ENCODE assay signal across 7 cellular contexts in genomic region chr6:151182958-151183357, GRCh38. TPM values are rescaled to one million over a fixed set of nuclear protein-coding genes. Genes with fewer than 3 reads are reported as not detected.
DNase-seq lines count a peak whose midpoint lies in the region; ATAC-seq, FAIRE-seq and TF ChIP-seq lines count a peak whose summit lies in the region.
"Not testable (repeated sequence)": the region's sequence is repeated elsewhere in the genome, so short reads cannot be mapped to it uniquely, and the experiment has no call there.
"Had no signal": no experiment of that assay in that cellular context is flagged by ENCODE, and none has a peak within 500 bp of the region (broad histone marks: within the 10 kb centered on the region; RNA-seq: fewer than 3 reads in every experiment).

No MANE protein-coding gene starts in this region.

- H3K9me2 ChIP-seq in HCT116 (ENCODE audit: insufficient read depth): not testable (repeated sequence)

- H3K27ac ChIP-seq in HCT116 (ENCODE audit: low read depth, low read length); HEK293 (ENCODE audit: extremely low read depth, low read depth, low read length); HepG2 (ENCODE audit: extremely low read length, insufficient read depth, low read length): not testable (repeated sequence)

- not testable (repeated sequence) for H3K4me1 ChIP-seq in HCT116 (ENCODE audit: control insufficient read depth in 1 of 2, insufficient read depth in 2 of 2, low read length in 2 of 2); HEK293 (ENCODE audit: control insufficient read depth, insufficient read depth, low read length)
- H3K4me1 ChIP-seq in HepG2 (ENCODE audit: insufficient read depth, low read length): peaks cover 13% of the 10 kb centered on the region; the same call in 1 of the 2 replicates

- not testable (repeated sequence) for DNase-seq in HCT116 (ENCODE audit: low read depth, low spot score); HepG2 (ENCODE audit: low spot score); neural crest cell (ENCODE audit: low read depth, low spot score)

- H3K4me3 Mint-ChIP-seq in neural crest cell: not testable (repeated sequence)

- not testable (repeated sequence) for H3K27me3 Mint-ChIP-seq in neural crest cell (ENCODE audit: low read depth)

- intact Hi-C loops in HCT116 (cut with micrococcal nuclease); HepG2 (cut with micrococcal nuclease; ENCODE audit: unreplicated experiment): not testable (repeated sequence)

- H3K9ac ChIP-seq in HCT116 (ENCODE audit: low read length); HepG2 (ENCODE audit: insufficient read depth, low read depth, low read length): not testable (repeated sequence)

- H3K9me3 ChIP-seq in HCT116 (ENCODE audit: control insufficient read depth in 1 of 2, insufficient read depth in 1 of 2, low read depth in 1 of 2, low read length in 2 of 2); HEK293 (ENCODE audit: control insufficient read depth, insufficient read depth, low read depth, low read length); HepG2 (ENCODE audit: low read length): not testable (repeated sequence)

- peaks cover 23% of the 10 kb centered on the region for H3K4me1 Mint-ChIP-seq in neural crest cell

- not testable (repeated sequence) for H4K20me1 ChIP-seq in HCT116 (ENCODE audit: insufficient read depth); HepG2 (ENCODE audit: insufficient read depth, low read length)

- CTCF ChIA-PET in HCT116 (lab: Charles Lee); HepG2 (lab: Yijun Ruan, JAX; ENCODE audit: low intra/inter-chr PET ratio, low total read pairs): not testable (repeated sequence)
- CTCF ChIA-PET in HEK293 (lab: Yijun Ruan, JAX): interaction anchor here (0.6 kb wide), 2 partner anchors 38 to 351 kb away, joined by 4 to 5 read pairs; no protein-coding TSS in a partner anchor

- POLR2A ChIA-PET in HCT116 (lab: Charles Lee); HEK293 (lab: Yijun Ruan, JAX); HepG2 (lab: Yijun Ruan, JAX): not testable (repeated sequence)

- not testable (repeated sequence) for H3K4me2 ChIP-seq in HCT116 (ENCODE audit: low read length); HepG2 (ENCODE audit: low read depth, low read length)

- H3K27ac Mint-ChIP-seq in neural crest cell (ENCODE audit: unreplicated experiment): peak overlapping the region; percentile 27

- not testable (repeated sequence) for H3K9me3 Mint-ChIP-seq in neural crest cell

- not testable (repeated sequence) for TF ChIP-seq EP300 in HepG2 (IDR thresholded peaks at IDR 0.05; ENCODE audit: low read depth in 2 of 2, low read length in 2 of 2); HepG2 (CRISPR knock-in tag; IDR thresholded peaks at IDR 0.05; ENCODE audit: borderline replicate concordance)

- not testable (repeated sequence) for TF ChIP-seq RAD21 in HCT116 (IDR thresholded peaks at IDR 0.05; ENCODE audit: low read depth); HepG2 (CRISPR knock-in tag; IDR thresholded peaks at IDR 0.05)

- not testable (repeated sequence) for BruUV-seq in HCT116 (replicated peaks; lab: Mats Ljungman, UMichigan); HepG2 (replicated peaks; lab: Mats Ljungman, UMichigan)

- TF ChIP-seq POLR2A in HCT116 (IDR thresholded peaks at IDR 0.05; ENCODE audit: borderline replicate concordance, extremely low read depth, insufficient read depth, insufficient read length); HepG2 (IDR thresholded peaks at IDR 0.05; ENCODE audit: insufficient read depth in 1 of 2, low read depth in 2 of 2, low read length in 2 of 2): not testable (repeated sequence)

- not testable (repeated sequence) for TF ChIP-seq CTCF in HCT116 (IDR thresholded peaks at IDR 0.05 in 2 of 3, conservative IDR thresholded peaks at IDR 0.05 in 1 of 3; ENCODE audit: borderline replicate concordance in 1 of 3, insufficient read depth in 1 of 3, low read depth in 2 of 3, low read length in 2 of 3); HEK293 (tag by site-specific recombination; IDR thresholded peaks at IDR 0.05); HepG2 (CRISPR knock-in tag; IDR thresholded peaks at IDR 0.05); neural crest cell (conservative IDR thresholded peaks at IDR 0.05)

- not testable (repeated sequence) for H3K4me3 ChIP-seq in HCT116 (replicated peaks in 1 of 2; ENCODE audit: low read depth in 1 of 2, low read length in 2 of 2); HEK293 (ENCODE audit: low read depth, low read length); HepG2 (replicated peaks in 1 of 3; ENCODE audit: insufficient read depth in 1 of 3, low read depth in 2 of 3, low read length in 3 of 3)

- not testable (repeated sequence) for ATAC-seq in HCT116, HepG2

- H3K27me3 ChIP-seq in HCT116 (ENCODE audit: insufficient read depth, low read length); HepG2 (ENCODE audit: control insufficient read depth in 1 of 2, insufficient read depth in 2 of 2, low read length in 2 of 2): not testable (repeated sequence)

- FAIRE-seq in HepG2 (lab: Jason Lieb, UNC): not testable (repeated sequence)

- RAD21 ChIA-PET in HCT116 (lab: Charles Lee; ENCODE audit: low non-redundant PET in 1 of 2, low total read pairs in 2 of 2, uncharacterized antibody in 2 of 2, unreplicated experiment in 2 of 2): not testable (repeated sequence)

- H3K79me2 ChIP-seq in HCT116 (ENCODE audit: insufficient read depth, low read length); HepG2 (ENCODE audit: insufficient read depth, low read length): not testable (repeated sequence)

- H2AFZ ChIP-seq in HCT116 (ENCODE audit: low read depth, low read length, poor library complexity, severe bottlenecking); HepG2 (ENCODE audit: low read length): not testable (repeated sequence)

- H3K36me3 Mint-ChIP-seq in neural crest cell (ENCODE audit: low read depth): not testable (repeated sequence)

- 24% methylated on average over 6 of the region's 6 CpGs for WGBS in HepG2 (ENCODE audit: low lambda C conversion rate)

- not testable (repeated sequence) for H3K36me3 ChIP-seq in HCT116 (ENCODE audit: control insufficient read depth in 1 of 2, insufficient read depth in 2 of 2, low read length in 2 of 2); HEK293 (ENCODE audit: control insufficient read depth in 2 of 2, insufficient read depth in 1 of 2, low read length in 2 of 2); HepG2 (replicated peaks in 1 of 2; ENCODE audit: control insufficient read depth in 1 of 2, insufficient read depth in 2 of 2, low read length in 2 of 2)

- in situ Hi-C loops in HepG2 (cut with HindIII; ENCODE audit: extremely low pct_ligation_motif_present, low pct_unique_long_range_greater_than_20kb): not testable (repeated sequence)

TF ChIP-seq in HCT116, 20 proteins besides CTCF, POLR2A, EP300 and RAD21:
- peak; percentile 67; the same call in 1 of the 2 replicates for TF ChIP-seq CBX3 (IDR thresholded peaks at IDR 0.05; ENCODE audit: low read depth)

TF ChIP-seq in HEK293, 187 proteins besides CTCF, POLR2A, EP300 and RAD21:
- TF ChIP-seq SETDB1 (IDR thresholded peaks at IDR 0.05; ENCODE audit: insufficient read length, low read length): peak; percentile 81

TF ChIP-seq in HepG2, 621 proteins besides CTCF, POLR2A, EP300 and RAD21:
- peak; percentile 99 for TF ChIP-seq ZNF761 (CRISPR knock-in tag; conservative IDR thresholded peaks at IDR 0.05)

RNA-seq across cellular contexts. Expression of gene AKAP12, which starts 56.8 kb away (rescaled TPM):
- 1,220 TPM for total RNA-seq in HCT116 (2021; ENCODE audit: unreplicated experiment)
- polyA plus RNA-seq in HCT116 (2012): 767 and 873 TPM in 2 replicates
- total RNA-seq in HepG2 (2016; rRNA removed; fragmentation: Illumina TruSeq; extraction: Trizol): 10.6 and 14.9 TPM in 2 replicates
- total RNA-seq in HepG2 (2016; cell fraction: cytosol; rRNA removed; fragmentation: Illumina TruSeq; extraction: Trizol; ENCODE audit: low read depth): 0.61 and 0.71 TPM in 2 replicates
- 10.5 and 13.6 TPM in 2 replicates for total RNA-seq in HepG2 (2016; cell fraction: insoluble cytoplasmic fraction; rRNA removed; fragmentation: Illumina TruSeq; extraction: Trizol)
- 2.3 and 2.4 TPM in 2 replicates for total RNA-seq in HepG2 (2016; cell fraction: membrane; rRNA removed; fragmentation: Illumina TruSeq; extraction: Trizol)
- total RNA-seq in HepG2 (2016; cell fraction: nucleus; rRNA removed; fragmentation: Illumina TruSeq; extraction: Trizol): 8.7 and 9.9 TPM in 2 replicates
- 19.0 and 22.6 TPM in 2 replicates for polyA plus RNA-seq in HepG2 (2011; rRNA removed)
- 12.8 and 22.5 TPM in 2 replicates for polyA plus RNA-seq in HepG2 (2011; cell fraction: cytosol; rRNA removed)
- 19.6 and 24.6 TPM in 2 replicates for polyA plus RNA-seq in HepG2 (2011; cell fraction: nucleus; rRNA removed)
- 22.6 and 27.8 TPM in 2 replicates for polyA plus RNA-seq in HepG2 (2012)
- polyA plus RNA-seq in HepG2 (2016; cell fraction: cytosol; fragmentation: Illumina TruSeq; extraction: Trizol; ENCODE audit: low read depth): 0.62 and 0.64 TPM in 2 replicates
- 9.6 and 10.2 TPM in 2 replicates for polyA plus RNA-seq in HepG2 (2016; cell fraction: insoluble cytoplasmic fraction; fragmentation: Illumina TruSeq; extraction: Trizol; ENCODE audit: low read depth)
- polyA plus RNA-seq in HepG2 (2016; cell fraction: membrane; fragmentation: Illumina TruSeq; extraction: Trizol; ENCODE audit: low read depth): 0.62 and 0.70 TPM in 2 replicates
- polyA plus RNA-seq in HepG2 (2016; cell fraction: nucleus; fragmentation: Illumina TruSeq; extraction: Trizol; ENCODE audit: insufficient read depth, low read depth): 11.6 and 13.0 TPM in 2 replicates
- 2.0 and 6.0 TPM in 2 replicates for polyA minus RNA-seq in HepG2 (2011; rRNA and poly(A)+ RNA removed; ENCODE audit: low replicate concordance)
- 31.8 and 49.5 TPM in 2 replicates for polyA minus RNA-seq in HepG2 (2011; cell fraction: cytosol; rRNA and poly(A)+ RNA removed)
- 15.5 and 26.4 TPM in 2 replicates for polyA minus RNA-seq in HepG2 (2011; cell fraction: nucleus; rRNA and poly(A)+ RNA removed)
- 46.1 and 46.6 TPM in 2 replicates for total RNA-seq in neural crest cell
- polyA plus RNA-seq: CD14-positive monocyte; CD4-positive, alpha-beta memory T cell; CD4-positive, CD25-positive, alpha-beta regulatory T cell had no signal

Comparison
In these comparisons a context has a peak if more than half of its experiments do, and no peak if none do; other contexts are left out.
1. RNA of gene AKAP12, which starts 56.8 kb away (total RNA-seq): 1,220 TPM in HCT116 (single experiment); 46.1 to 46.6 TPM in neural crest cell and 0.61 to 14.9 TPM in HepG2; every median in the first group is over 10 times any median in the second.